Comparison of ENCODE assay signal across 9 cellular contexts in genomic region chr7:149716007-149716931, GRCh38. TPM values are rescaled to one million over a fixed set of nuclear protein-coding genes. Genes with fewer than 3 reads are reported as not detected.
DNase-seq lines count a peak whose midpoint lies in the region; ATAC-seq and TF ChIP-seq lines count a peak whose summit lies in the region.
"Had no signal": no experiment of that assay in that cellular context is flagged by ENCODE, and none has a peak within 500 bp of the region (broad histone marks: within the 10 kb centered on the region; RNA-seq: fewer than 3 reads in every experiment).

No MANE protein-coding gene starts in this region.

- H3K4me2 ChIP-seq in BLaER1 treated with 17β-estradiol and CSF1 and Interleukin-3, amounts not matched to agents 10 nM and 100 nM: peak overlapping the region; percentile 92 to 98 (median 96)

- H3K27ac ChIP-seq in BLaER1 treated with 17β-estradiol and CSF1 and Interleukin-3, amounts not matched to agents 10 nM and 100 nM: peak overlapping the region in 3 of 11 experiments; percentile 80 to 84 (median 81); a peak in 3 of 22 replicates
- H3K27ac ChIP-seq: neutrophil had no signal

- intact Hi-C loops in mucosa of descending colon (cut with DNase I, micrococcal nuclease): no loop called here

- H3K4me3 Mint-ChIP-seq in nephron: peak overlapping the region; percentile 90 to 95 (median 92)

- H3K9ac ChIP-seq in BLaER1 treated with 17β-estradiol and CSF1 and Interleukin-3, amounts not matched to agents 10 nM and 100 nM: peak overlapping the region in 9 of 11 experiments; percentile 83 to 93 (median 85); a peak in 16 of 22 replicates

- peaks cover 9% of the 10 kb centered on the region for H3K36me3 Mint-ChIP-seq in nephron (ENCODE audit: low read depth)

- peaks cover 38% of the 10 kb centered on the region for H3K4me1 Mint-ChIP-seq in nephron

- no peak for DNase-seq in LNCaP clone FGC (ENCODE audit: low read depth)
- DNase-seq in cerebellum (ENCODE audit: low spot score): peak; percentile 56
- DNase-seq in EL: no peak
- no peak for DNase-seq in mucosa of descending colon
- DNase-seq in SKM-1 treated with dmso at 0.1 percent for 144 hours (lab: John Stamatoyannopoulos, UW; ENCODE audit: unreplicated experiment): no peak
- no peak for DNase-seq in GM10266 (ENCODE audit: extremely low spot score)

- TF ChIP-seq CTCF in LNCaP clone FGC (IDR thresholded peaks at IDR 0.05; ENCODE audit: control insufficient read depth, extremely low read depth, insufficient read depth) (peak; percentile 20; the same call in 1 of the 2 replicates), nephron (IDR thresholded peaks at IDR 0.05; ENCODE audit: unreplicated experiment in 3 of 3) (no peak), mucosa of descending colon (IDR thresholded peaks at IDR 0.05) (no peak), GM10266 (IDR thresholded peaks at IDR 0.05; ENCODE audit: control insufficient read depth, insufficient read depth, low read depth, missing control alignments) (no peak)

- H3K4me1 ChIP-seq in BLaER1 treated with 17β-estradiol and CSF1 and Interleukin-3, amounts not matched to agents 10 nM and 100 nM: peaks cover 32 to 57% (median 48%) of the 10 kb centered on the region in 10 experiments
- H3K4me1 ChIP-seq in mucosa of descending colon (ENCODE audit: low read depth): no peaks in the 10 kb centered on the region

- ATAC-seq in mucosa of descending colon: no peak

- H3K36me3 ChIP-seq in BLaER1 treated with 17β-estradiol and CSF1 and Interleukin-3, amounts not matched to agents 10 nM and 100 nM: peaks cover 10 to 34% (median 24%) of the 10 kb centered on the region in 11 experiments
- H3K36me3 ChIP-seq in mucosa of descending colon (ENCODE audit: low read depth): no peaks in the 10 kb centered on the region
- H3K36me3 ChIP-seq: neutrophil had no signal

- peaks cover 0 to 55% (median 37%) of the 10 kb centered on the region in 11 experiments; a peak in 17 of 22 replicates for H4K20me1 ChIP-seq in BLaER1 treated with 17β-estradiol and CSF1 and Interleukin-3, amounts not matched to agents 10 nM and 100 nM

- H3K27me3 Mint-ChIP-seq in nephron (ENCODE audit: low read depth): no peaks in the 10 kb centered on the region

- H3K4me3 ChIP-seq in BLaER1 treated with 17β-estradiol and CSF1 and Interleukin-3, amounts not matched to agents 10 nM and 100 nM: peak overlapping the region; percentile 78 to 89 (median 84); a peak in 17 of 20 replicates
- H3K4me3 ChIP-seq in LNCaP clone FGC (ENCODE audit: low read depth, low read length): no peak overlapping the region
- no peak overlapping the region for H3K4me3 ChIP-seq in mucosa of descending colon

- H3K9me3 Mint-ChIP-seq in nephron: peaks cover 13% of the 10 kb centered on the region

- peaks cover 16 to 27% (median 24%) of the 10 kb centered on the region in 11 experiments for H3K9me3 ChIP-seq in BLaER1 treated with 17β-estradiol and CSF1 and Interleukin-3, amounts not matched to agents 10 nM and 100 nM (replicated peaks in 1 of 11)
- H3K9me3 ChIP-seq in mucosa of descending colon: peaks cover 4% of the 10 kb centered on the region

- peak overlapping the region in 2 of 3 experiments; percentile 6 to 52 for H3K27ac Mint-ChIP-seq in nephron

- H3K27me3 ChIP-seq in BLaER1 treated with 17β-estradiol and CSF1 and Interleukin-3, amounts not matched to agents 10 nM and 100 nM: no peaks in the 10 kb centered on the region

RNA-seq across cellular contexts. Expression of gene ZNF467, which starts 57.1 kb away (rescaled TPM):
- total RNA-seq in cerebellum (3.2 TPM), mucosa of descending colon (10 to 100 TPM in 1 of 3 donors, 1 to 10 TPM in 2; 2.4 to 19.5 (median 5.1) TPM)

Comparison
In these comparisons a context has a peak if more than half of its experiments do, and no peak if none do; other contexts are left out.
1. H3K4me3 ChIP-seq: peak in BLaER1 treated with 17β-estradiol and CSF1 and Interleukin-3, amounts not matched to agents 10 nM and 100 nM (10 of 10); none in LNCaP clone FGC (single experiment) and mucosa of descending colon (single experiment).